8 cellular contexts compared by ENCODE assay signal in the genomic region with DNA sequence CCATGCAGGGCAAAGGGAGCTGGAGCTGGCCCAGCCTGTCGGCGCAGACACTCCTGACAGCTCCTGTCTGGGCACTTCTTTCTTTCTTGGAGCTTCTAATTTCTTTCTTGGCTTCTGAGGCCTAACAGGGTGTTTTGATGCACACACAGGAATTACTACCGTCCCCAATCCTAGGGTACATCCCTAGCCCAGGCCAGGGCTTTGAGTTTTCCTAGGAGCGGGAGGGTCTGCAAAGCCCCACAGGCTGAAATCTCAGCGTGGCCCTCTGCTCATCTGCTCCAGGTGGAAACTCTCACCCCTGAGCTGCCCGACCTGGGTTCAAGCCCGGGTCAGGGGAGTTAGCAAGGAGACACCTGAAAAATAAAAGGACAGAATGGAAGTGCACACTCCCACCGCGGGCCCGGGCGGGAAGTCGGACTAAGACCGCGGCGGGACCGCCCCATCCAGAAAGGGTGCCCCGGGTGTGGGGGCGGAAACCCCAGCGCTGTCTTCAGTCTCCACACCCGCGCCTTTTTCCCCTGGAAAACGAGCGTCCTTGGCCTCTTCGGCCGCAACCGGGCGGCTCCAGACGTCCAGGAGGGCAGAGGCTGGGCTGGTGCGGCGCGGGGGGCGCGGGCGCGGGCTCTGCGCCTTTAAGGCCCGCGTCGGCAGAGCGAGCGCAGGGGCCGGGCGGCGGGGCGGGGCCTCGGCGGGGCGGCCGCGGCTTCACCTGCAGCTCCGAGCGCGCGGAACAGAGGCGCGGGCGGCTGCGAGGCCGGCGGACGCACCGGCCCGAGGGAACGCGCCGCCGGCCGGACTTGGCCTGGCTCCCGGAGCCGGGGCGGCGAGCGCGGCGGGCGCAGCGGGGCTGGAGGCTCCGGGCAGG. TPM values are rescaled to one million over a fixed set of nuclear protein-coding genes. Genes with fewer than 3 reads are reported as not detected.
DNase-seq lines count a peak whose midpoint lies in the region; ATAC-seq, FAIRE-seq and TF ChIP-seq lines count a peak whose summit lies in the region.

TSS of gene CDH4 (plus strand) at position 733 of the 865 bp plus-strand sequence.

- no peaks in the 10 kb centered on the region for H3K9me3 Mint-ChIP-seq in stimulated activated naive CD8-positive, alpha-beta T cell treated with anti-CD3 and anti-CD28 coated beads, Interleukin-15, Interleukin-2, amounts not matched to agents 100 ng/mL and 50 ng/mL, for 24 hours

- intact Hi-C loops in vagina (cut with DNase I): no loop called here

- H3K36me3 ChIP-seq in bronchial epithelial cell (ENCODE audit: control insufficient read depth, insufficient read depth, low read length) (no peaks in the 10 kb centered on the region), vagina (no peaks in the 10 kb centered on the region), Karpas-422 (ENCODE audit: insufficient read depth, low read length) (no peaks in the 10 kb centered on the region)

- H3K27ac ChIP-seq in vagina (no peak within 1 kb of the TSS), Karpas-422 (ENCODE audit: low read length) (no peak within 1 kb of the TSS)

- no peaks in the 10 kb centered on the region for H4K20me1 ChIP-seq in Karpas-422 (ENCODE audit: insufficient read depth, low read depth, low read length)

- H3K36me3 Mint-ChIP-seq in stimulated activated naive CD8-positive, alpha-beta T cell treated with anti-CD3 and anti-CD28 coated beads, Interleukin-15, Interleukin-2, amounts not matched to agents 100 ng/mL and 50 ng/mL, for 24 hours (ENCODE audit: low read depth): no peaks in the 10 kb centered on the region

- H2AFZ ChIP-seq in Karpas-422 (ENCODE audit: low read length): no peak within 1 kb of the TSS

- no peaks in the 10 kb centered on the region for H3K9me2 ChIP-seq in Karpas-422 (replicated peaks; ENCODE audit: insufficient read depth, low read length)

- no peak within 1 kb of the TSS for H3K4me2 ChIP-seq in Karpas-422 (ENCODE audit: low read depth, low read length, poor library complexity, severe bottlenecking)

- peak within 1 kb of the TSS; percentile 52 for H3K4me3 ChIP-seq in bronchial epithelial cell (ENCODE audit: low read depth, low read length)
- H3K4me3 ChIP-seq in vagina: peak within 1 kb of the TSS; percentile 32 to 52
- H3K4me3 ChIP-seq in Karpas-422 (ENCODE audit: low read length): no peak within 1 kb of the TSS

- no peak for TF ChIP-seq POLR2A in vagina (IDR thresholded peaks at IDR 0.05)

- H3K27ac Mint-ChIP-seq in stimulated activated naive CD8-positive, alpha-beta T cell treated with anti-CD3 and anti-CD28 coated beads, Interleukin-15, Interleukin-2, amounts not matched to agents 100 ng/mL and 50 ng/mL, for 24 hours: no peak within 1 kb of the TSS

- H3K79me2 ChIP-seq in Karpas-422 (ENCODE audit: low read length): no peaks in the 10 kb centered on the region

- no peaks in the 10 kb centered on the region for H3K27me3 ChIP-seq in bronchial epithelial cell (ENCODE audit: control insufficient read depth, insufficient read depth, low read length)
- H3K27me3 ChIP-seq in vagina: peaks cover 28% of the 10 kb centered on the region
- H3K27me3 ChIP-seq in Karpas-422 (ENCODE audit: low read length): no peaks in the 10 kb centered on the region

- H3K4me1 Mint-ChIP-seq in stimulated activated naive CD8-positive, alpha-beta T cell treated with anti-CD3 and anti-CD28 coated beads, Interleukin-15, Interleukin-2, amounts not matched to agents 100 ng/mL and 50 ng/mL, for 24 hours (ENCODE audit: low read depth): peaks cover 3% of the 10 kb centered on the region

- H3K9ac ChIP-seq in Karpas-422 (ENCODE audit: low read length): no peak within 1 kb of the TSS

- H3K4me3 Mint-ChIP-seq in stimulated activated naive CD8-positive, alpha-beta T cell treated with anti-CD3 and anti-CD28 coated beads, Interleukin-15, Interleukin-2, amounts not matched to agents 100 ng/mL and 50 ng/mL, for 24 hours: peak within 1 kb of the TSS; percentile 26

- FAIRE-seq in bronchial epithelial cell (lab: Jason Lieb, UNC): no peak

- TF ChIP-seq CTCF in bronchial epithelial cell (IDR thresholded peaks at IDR 0.05; ENCODE audit: insufficient read depth, low read length, severe bottlenecking) (no peak), vagina (IDR thresholded peaks at IDR 0.05) (no peak)

- peaks cover 59% of the 10 kb centered on the region for H3K27me3 Mint-ChIP-seq in stimulated activated naive CD8-positive, alpha-beta T cell treated with anti-CD3 and anti-CD28 coated beads, Interleukin-15, Interleukin-2, amounts not matched to agents 100 ng/mL and 50 ng/mL, for 24 hours

- peaks cover 7% of the 10 kb centered on the region for H3K4me1 ChIP-seq in vagina
- H3K4me1 ChIP-seq in Karpas-422 (ENCODE audit: low read length): no peaks in the 10 kb centered on the region

- DNase-seq in stimulated activated naive CD8-positive, alpha-beta T cell treated with anti-CD3 and anti-CD28 coated beads, Interleukin-15, Interleukin-2, amounts not matched to agents 100 U/mL and 50 U/mL, for 24 hours: no peak
- DNase-seq in bronchial epithelial cell (ENCODE audit: low read depth): no peak
- DNase-seq in left lobe of liver (ENCODE audit: low spot score): no peak
- no peak for DNase-seq in vagina (ENCODE audit: extremely low spot score in 2 of 2)
- DNase-seq in mesenteric fat pad (ENCODE audit: low spot score): no peak
- no peak for DNase-seq in Karpas-422

- H3K9me3 ChIP-seq in vagina (no peaks in the 10 kb centered on the region), Karpas-422 (ENCODE audit: low read length) (no peaks in the 10 kb centered on the region)

- ATAC-seq in stimulated activated naive CD8-positive, alpha-beta T cell treated with anti-CD3 and anti-CD28 coated beads, Interleukin-15, Interleukin-2, amounts not matched to agents 100 U/mL and 50 U/mL, for 24 hours: no peak
- ATAC-seq in left lobe of liver (peak; percentile 63), GM19023 (IDR thresholded peaks at IDR 0.05; ENCODE audit: unreplicated experiment) (no peak)

RNA-seq across cellular contexts. Expression of gene CDH4, which starts in this region (rescaled TPM):
- total RNA-seq in bronchial epithelial cell: 5.4 and 12.1 TPM in 2 replicates
- not detected for total RNA-seq in left lobe of liver
- 0.25 TPM for total RNA-seq in vagina
- not detected for total RNA-seq in mesenteric fat pad
- total RNA-seq in Karpas-422 (2014; rRNA removed; shearing (Covaris generic); ENCODE audit: low replicate concordance): not detected in 2 replicates

Comparison
In these comparisons a context has a peak if more than half of its experiments do, and no peak if none do; other contexts are left out.
1. Peak in ATAC-seq in left lobe of liver; RNA of the gene not detected or under 1 TPM.